Comparison of ENCODE assay signal across 1 cellular context in the genomic region with DNA sequence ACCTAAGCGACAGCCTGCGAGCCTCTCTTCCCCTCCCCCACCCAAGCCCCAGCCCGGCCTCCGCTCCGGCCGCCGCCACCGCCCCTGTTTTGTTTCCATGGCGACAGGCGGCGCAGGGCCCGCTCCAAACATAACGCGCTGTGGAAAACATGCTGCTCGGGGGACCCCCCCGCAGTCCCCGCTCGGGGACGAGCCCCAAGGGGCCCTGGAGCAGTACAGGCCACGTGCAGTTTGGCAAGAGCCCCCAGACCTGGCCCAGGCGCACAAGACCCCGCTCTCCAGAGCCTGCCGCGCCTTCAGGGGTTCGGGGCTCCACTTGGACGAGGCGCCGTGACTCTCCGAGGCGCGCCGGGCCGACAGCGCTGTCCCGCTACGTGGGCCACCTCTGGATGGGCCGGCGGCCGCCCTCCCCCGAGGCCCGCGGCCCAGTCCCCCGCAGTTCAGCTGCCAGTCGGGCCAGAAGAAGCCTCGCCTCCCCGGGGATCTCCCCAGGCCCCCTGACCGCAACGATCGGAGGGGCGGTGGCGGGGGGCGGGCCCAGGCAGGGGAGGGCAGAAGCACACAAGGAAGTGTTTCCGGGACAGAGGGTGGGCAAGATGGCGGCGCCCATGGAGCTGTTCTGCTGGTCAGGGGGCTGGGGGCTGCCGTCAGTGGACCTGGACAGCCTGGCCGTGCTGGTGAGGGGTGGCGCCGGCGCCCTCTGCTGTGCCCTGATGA.
TF ChIP-seq lines count a peak whose summit lies in the region.

TSS of gene MTX1 (plus strand) at position 40 of the 717 bp plus-strand sequence. CDS start at position 150, 110 bp downstream.

TF ChIP-seq in K562, 482 proteins besides CTCF, POLR2A, EP300 and RAD21 (continued from another document and continues in another):
- TF ChIP-seq RREB1 (CRISPR knock-in tag; IDR thresholded peaks at IDR 0.05) (no peak), ZNF12 (CRISPR knock-in tag; IDR thresholded peaks at IDR 0.05) (no peak; the same call in 1 of the 2 replicates), DIDO1 (tag; IDR thresholded peaks at IDR 0.05; ENCODE audit: low read depth) (no peak), MLLT1 (IDR thresholded peaks at IDR 0.05) (no peak), ZNF830 (CRISPR knock-in tag; IDR thresholded peaks at IDR 0.05) (no peak), ZNF133 (CRISPR knock-in tag; IDR thresholded peaks at IDR 0.05) (no peak), NR4A1 (CRISPR knock-in tag; IDR thresholded peaks at IDR 0.05) (no peak), NR4A1 (tag; IDR thresholded peaks at IDR 0.05) (no peak), USF1 (CRISPR knock-in tag; IDR thresholded peaks at IDR 0.05) (no peak), NEUROD1 (IDR thresholded peaks at IDR 0.05; ENCODE audit: borderline replicate concordance, low read depth, low read length, partially characterized antibody) (peak; percentile 90), PML (IDR thresholded peaks at IDR 0.05; ENCODE audit: low read length) (peak; percentile 45; the same call in 1 of the 2 replicates), SMARCA4 (IDR thresholded peaks at IDR 0.05) (no peak), U2AF2 (optimal IDR thresholded peaks at IDR 0.05; ENCODE audit: low read depth, low read length) (no peak), SRSF9 (IDR thresholded peaks at IDR 0.05; ENCODE audit: borderline replicate concordance, low read depth, low read length) (no peak), SMAD2 (IDR thresholded peaks at IDR 0.05; ENCODE audit: low read depth, low read length) (no peak), ZNF586 (CRISPR knock-in tag; conservative IDR thresholded peaks at IDR 0.05) (no peak), MEF2A (IDR thresholded peaks at IDR 0.05; ENCODE audit: control insufficient read depth, low read depth, low read length) (no peak), SMARCC2 (IDR thresholded peaks at IDR 0.05; ENCODE audit: low read depth) (no peak), PATZ1 (CRISPR knock-in tag; IDR thresholded peaks at IDR 0.05; ENCODE audit: borderline replicate concordance) (no peak), ATF6 (CRISPR knock-in tag; IDR thresholded peaks at IDR 0.05) (no peak), CCAR2 (IDR thresholded peaks at IDR 0.05; ENCODE audit: low read depth, low read length) (no peak), PRDM10 (IDR thresholded peaks at IDR 0.05; ENCODE audit: partially characterized antibody) (no peak), ZNF436 (CRISPR knock-in tag; IDR thresholded peaks at IDR 0.05) (no peak), CAMTA2 (CRISPR knock-in tag; conservative IDR thresholded peaks at IDR 0.05) (no peak), CXXC5 (CRISPR knock-in tag; IDR thresholded peaks at IDR 0.05) (peak; percentile 74), BRD9 (IDR thresholded peaks at IDR 0.05; ENCODE audit: low read depth, partially characterized antibody) (no peak)
- TF ChIP-seq, protein P1, sequence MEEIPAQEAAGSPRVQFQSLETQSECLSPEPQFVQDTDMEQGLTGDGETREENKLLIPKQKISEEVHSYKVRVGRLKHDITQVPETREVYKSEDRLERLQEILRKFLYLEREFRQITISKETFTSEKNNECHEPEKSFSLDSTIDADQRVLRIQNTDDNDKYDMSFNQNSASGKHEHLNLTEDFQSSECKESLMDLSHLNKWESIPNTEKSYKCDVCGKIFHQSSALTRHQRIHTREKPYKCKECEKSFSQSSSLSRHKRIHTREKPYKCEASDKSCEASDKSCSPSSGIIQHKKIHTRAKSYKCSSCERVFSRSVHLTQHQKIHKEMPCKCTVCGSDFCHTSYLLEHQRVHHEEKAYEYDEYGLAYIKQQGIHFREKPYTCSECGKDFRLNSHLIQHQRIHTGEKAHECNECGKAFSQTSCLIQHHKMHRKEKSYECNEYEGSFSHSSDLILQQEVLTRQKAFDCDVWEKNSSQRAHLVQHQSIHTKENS (CRISPR knock-in tag; IDR thresholded peaks at IDR 0.05) = no peak
- TF ChIP-seq, protein P2, sequence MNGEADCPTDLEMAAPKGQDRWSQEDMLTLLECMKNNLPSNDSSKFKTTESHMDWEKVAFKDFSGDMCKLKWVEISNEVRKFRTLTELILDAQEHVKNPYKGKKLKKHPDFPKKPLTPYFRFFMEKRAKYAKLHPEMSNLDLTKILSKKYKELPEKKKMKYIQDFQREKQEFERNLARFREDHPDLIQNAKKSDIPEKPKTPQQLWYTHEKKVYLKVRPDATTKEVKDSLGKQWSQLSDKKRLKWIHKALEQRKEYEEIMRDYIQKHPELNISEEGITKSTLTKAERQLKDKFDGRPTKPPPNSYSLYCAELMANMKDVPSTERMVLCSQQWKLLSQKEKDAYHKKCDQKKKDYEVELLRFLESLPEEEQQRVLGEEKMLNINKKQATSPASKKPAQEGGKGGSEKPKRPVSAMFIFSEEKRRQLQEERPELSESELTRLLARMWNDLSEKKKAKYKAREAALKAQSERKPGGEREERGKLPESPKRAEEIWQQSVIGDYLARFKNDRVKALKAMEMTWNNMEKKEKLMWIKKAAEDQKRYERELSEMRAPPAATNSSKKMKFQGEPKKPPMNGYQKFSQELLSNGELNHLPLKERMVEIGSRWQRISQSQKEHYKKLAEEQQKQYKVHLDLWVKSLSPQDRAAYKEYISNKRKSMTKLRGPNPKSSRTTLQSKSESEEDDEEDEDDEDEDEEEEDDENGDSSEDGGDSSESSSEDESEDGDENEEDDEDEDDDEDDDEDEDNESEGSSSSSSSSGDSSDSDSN (IDR thresholded peaks at IDR 0.05; ENCODE audit: borderline replicate concordance in 1 of 2, low read depth in 2 of 2, low read length in 2 of 2) = no peak
